ENCODE assay signal across 36 cellular contexts in genomic region chr15:85782112-85782511, GRCh38. TPM values are rescaled to one million over a fixed set of nuclear protein-coding genes. Genes with fewer than 3 reads are reported as not detected.
DNase-seq lines count a peak whose midpoint lies in the region; ATAC-seq, FAIRE-seq and TF ChIP-seq lines count a peak whose summit lies in the region.
"Had no signal": no experiment of that assay in that cellular context is flagged by ENCODE, and none has a peak within 500 bp of the region (broad histone marks: within the 10 kb centered on the region; RNA-seq: fewer than 3 reads in every experiment).

No MANE protein-coding gene starts in this region.

- no peak for TF ChIP-seq EP300 in H1 (IDR thresholded peaks at IDR 0.05; ENCODE audit: borderline replicate concordance in 1 of 2, low read depth in 2 of 2, low read length in 2 of 2)

- H2BK120ac ChIP-seq in H1 (replicated peaks; ENCODE audit: low read depth, low read length) = no peak overlapping the region
- no peak overlapping the region for H2BK120ac ChIP-seq in trophoblast cell (ENCODE audit: insufficient read depth, low read length, poor library complexity)

- no peak for DNase-seq in activated naive CD4-positive, alpha-beta T cell treated with anti-CD3 and anti-CD28 coated beads, Interleukin-2, amount 10 ng/mL, durations not matched to agents 7 days and 5 days
- no peak for DNase-seq in activated naive CD4-positive, alpha-beta T cell treated with Interleukin-2 at 50 U/mL for 16 hours
- DNase-seq in GM13977 (ENCODE audit: low spot score) = peak; percentile 19
- no peak for DNase-seq in H1 (ENCODE audit: low read depth in 1 of 2, low spot score in 2 of 2)
- DNase-seq in trophoblast cell = no peak
- no peak for DNase-seq in HAP-1 (ENCODE audit: low spot score in 2 of 2)
- DNase-seq in HK-2 (ENCODE audit: unreplicated experiment) = no peak
- DNase-seq: activated CD4-positive, alpha-beta T cell treated with anti-CD3 and anti-CD28 coated beads, Interleukin-2, amount 50 U/mL, for 48 hours; activated CD8-positive, alpha-beta memory T cell treated with anti-CD3 and anti-CD28 coated beads, Interleukin-2, amount 50 U/mL, for 48 hours; activated naive CD8-positive, alpha-beta T cell treated with anti-CD3 and anti-CD28 coated beads, Interleukin-2, amount 10 ng/mL, durations not matched to agents 7 days and 5 days; AML-193; caudate nucleus; CD4-positive, alpha-beta memory T cell; cortex of kidney; DMS 273 treated with DMSO at 0.1 percent for 48 hours; effector memory CD8-positive, alpha-beta T cell; EL; HFFc6; hypothalamus; mammary epithelial cell; mucosa of descending colon; natural killer cell; NCI-H1092; NCI-H446 treated with DMSO at 0.1 percent for 48 hours; NCI-H774; ovary; stimulated activated naive CD8-positive, alpha-beta T cell treated with anti-CD3 and anti-CD28 coated beads, Interleukin-15, amount 100 ng/mL, for 72 hours; uterus; WERI-Rb-1 had no signal

- no peak overlapping the region for H3K9ac ChIP-seq in H1 (replicated peaks in 1 of 4; ENCODE audit: extremely low read depth in 1 of 4, low read depth in 3 of 4, low read length in 3 of 4)
- H3K9ac ChIP-seq in trophoblast cell (ENCODE audit: low read length) = no peak overlapping the region

- H3K18ac ChIP-seq in H1 (ENCODE audit: extremely low read depth, low read length) (no peak overlapping the region), trophoblast cell (ENCODE audit: low read length) (peak overlapping the region; percentile 45)

- H3K79me1 ChIP-seq in H1 (ENCODE audit: low read depth, low read length) = peaks cover 38% of the 10 kb centered on the region
- H3K79me1 ChIP-seq in trophoblast cell (ENCODE audit: low read length) = peaks cover 6% of the 10 kb centered on the region

- H3K4me3 Mint-ChIP-seq in activated naive CD4-positive, alpha-beta T cell treated with anti-CD3 and anti-CD28 coated beads, Interleukin-2, amount 10 ng/mL, durations not matched to agents 7 days and 5 days = no peak overlapping the region
- H3K4me3 Mint-ChIP-seq: activated naive CD8-positive, alpha-beta T cell treated with anti-CD3 and anti-CD28 coated beads, Interleukin-2, amount 10 ng/mL, durations not matched to agents 7 days and 5 days; CD4-positive, alpha-beta memory T cell; effector memory CD8-positive, alpha-beta T cell; HFFc6; natural killer cell; stimulated activated naive CD8-positive, alpha-beta T cell treated with anti-CD3 and anti-CD28 coated beads, Interleukin-15, amount 100 ng/mL, for 72 hours had no signal

- H3K4me3 ChIP-seq in H1 (ENCODE audit: extremely low read depth in 1 of 4, insufficient read depth in 2 of 4, low read depth in 3 of 4, low read length in 4 of 4) (no peak overlapping the region), trophoblast cell (ENCODE audit: low read depth, low read length) (no peak overlapping the region), HAP-1 (no peak overlapping the region)
- H3K4me3 ChIP-seq: ascending aorta, K562, mucosa of descending colon, ovary, smooth muscle cell, thoracic aorta, uterus had no signal

- no peak for TF ChIP-seq RAD21 in H1 (IDR thresholded peaks at IDR 0.05 in 1 of 2, conservative IDR thresholded peaks at IDR 0.05 in 1 of 2; ENCODE audit: low read depth in 2 of 2, low read length in 2 of 2)

- H4K12ac ChIP-seq in trophoblast cell (ENCODE audit: low read depth, low read length) = no peak overlapping the region

- H4K8ac ChIP-seq in H1 (ENCODE audit: extremely low read depth, insufficient read depth, low read length) (no peak overlapping the region; the same call in 1 of the 2 replicates), trophoblast cell (ENCODE audit: low read depth, low read length) (no peak overlapping the region)

- H3K27me3 ChIP-seq in H1 (replicated peaks in 1 of 4; ENCODE audit: control insufficient read depth in 3 of 4, extremely low read depth in 1 of 4, insufficient read depth in 3 of 4, low read length in 3 of 4) (no peaks in the 10 kb centered on the region), trophoblast cell (ENCODE audit: insufficient read depth, low read length) (no peaks in the 10 kb centered on the region), HAP-1 (ENCODE audit: low read depth) (no peaks in the 10 kb centered on the region)
- H3K27me3 ChIP-seq: ascending aorta, ovary, uterus had no signal

- H3K27ac Mint-ChIP-seq in activated naive CD4-positive, alpha-beta T cell treated with anti-CD3 and anti-CD28 coated beads, Interleukin-2, amount 10 ng/mL, durations not matched to agents 7 days and 5 days = peak overlapping the region; percentile 38
- H3K27ac Mint-ChIP-seq: activated naive CD8-positive, alpha-beta T cell treated with anti-CD3 and anti-CD28 coated beads, Interleukin-2, amount 10 ng/mL, durations not matched to agents 7 days and 5 days; effector memory CD8-positive, alpha-beta T cell; HFFc6; natural killer cell; stimulated activated naive CD8-positive, alpha-beta T cell treated with anti-CD3 and anti-CD28 coated beads, Interleukin-15, amount 100 ng/mL, for 72 hours had no signal

- CTCF ChIA-PET in activated naive CD4-positive, alpha-beta T cell treated with anti-CD3 and anti-CD28 coated beads, Interleukin-2, amount 10 ng/mL, durations not matched to agents 7 days and 5 days (lab: Charles Lee) = interaction anchor here (1.3 kb wide), 1 partner anchor 11 kb away, joined by 3 read pairs; no protein-coding TSS in a partner anchor
- CTCF ChIA-PET in H1 (lab: Charles Lee; ENCODE audit: partially characterized antibody) = interaction anchor here (0.6 to 1.4 kb wide), 2 partner anchors 49 to 466 kb away, joined by 3 to 6 read pairs; no protein-coding TSS in a partner anchor

- no peak overlapping the region for H2BK12ac ChIP-seq in H1 (ENCODE audit: low read depth, low read length)
- H2BK12ac ChIP-seq in trophoblast cell (ENCODE audit: low read length) = no peak overlapping the region

- ATAC-seq in HG03460 (IDR thresholded peaks at IDR 0.05; ENCODE audit: unreplicated experiment) = no peak
- ATAC-seq: effector memory CD8-positive, alpha-beta T cell; K562; mucosa of descending colon; natural killer cell; stimulated activated naive CD8-positive, alpha-beta T cell treated with anti-CD3 and anti-CD28 coated beads, Interleukin-15, amount 100 ng/mL, for 72 hours had no signal

- H3K79me2 ChIP-seq in H1 (ENCODE audit: control insufficient read depth in 1 of 2, insufficient read depth in 2 of 2, low read length in 2 of 2) (peaks cover 0 to 94% of the 10 kb centered on the region in 2 experiments; a peak in 3 of 4 replicates), trophoblast cell (ENCODE audit: control insufficient read depth, insufficient read depth, low read length, poor library complexity) (peaks cover 4% of the 10 kb centered on the region)

- no peak overlapping the region for H3K56ac ChIP-seq in H1 (replicated peaks; ENCODE audit: insufficient read length, low read depth, low read length)

- H3K4ac ChIP-seq in H1 (replicated peaks; ENCODE audit: insufficient read length, low read depth, low read length) (no peak overlapping the region), trophoblast cell (ENCODE audit: low read depth, low read length) (no peak overlapping the region)

- FAIRE-seq in H1 (lab: Jason Lieb, UNC) = no peak
- FAIRE-seq: GM12891, K562, RCC 7860 had no signal

- WGBS in H1 (ENCODE audit: extremely low coverage in 1 of 2, insufficient coverage in 1 of 2, insufficient read length in 1 of 2, insufficient replicate concordance in 2 of 2, low coverage in 1 of 2, low lambda C conversion rate in 2 of 2, missing lambda C conversion rate in 1 of 2), 2 experiments = 93% methylated on average over 6 of the region's 7 CpGs; no CpG with 5 or more reads in 1 of the 2 experiments
- no CpG with 5 or more reads among the region's 7 CpGs for WGBS in trophoblast cell (ENCODE audit: extremely low coverage, insufficient coverage, insufficient read length)

- H3K4me1 ChIP-seq in H1 (replicated peaks in 1 of 4; ENCODE audit: control insufficient read depth in 3 of 4, insufficient read depth in 4 of 4, low read length in 3 of 4) (peaks cover 0 to 12% (median 8%) of the 10 kb centered on the region in 4 experiments; a peak in 6 of 7 replicates), trophoblast cell (ENCODE audit: control insufficient read depth in 1 of 2, insufficient read depth in 2 of 2, low read length in 2 of 2) (peaks cover 12 to 13% of the 10 kb centered on the region in 2 experiments), HAP-1 (peaks cover 8% of the 10 kb centered on the region)

- H3K9me3 Mint-ChIP-seq in activated naive CD4-positive, alpha-beta T cell treated with anti-CD3 and anti-CD28 coated beads, Interleukin-2, amount 10 ng/mL, durations not matched to agents 7 days and 5 days = no peaks in the 10 kb centered on the region
- H3K9me3 Mint-ChIP-seq: activated naive CD8-positive, alpha-beta T cell treated with anti-CD3 and anti-CD28 coated beads, Interleukin-2, amount 10 ng/mL, durations not matched to agents 7 days and 5 days; CD4-positive, alpha-beta memory T cell; effector memory CD8-positive, alpha-beta T cell; HFFc6; natural killer cell; stimulated activated naive CD8-positive, alpha-beta T cell treated with anti-CD3 and anti-CD28 coated beads, Interleukin-15, amount 100 ng/mL, for 72 hours had no signal

- POLR2A ChIA-PET in H1 (lab: Charles Lee; ENCODE audit: partially characterized antibody) = interaction anchor here (0.8 to 1.0 kb wide), 2 partner anchors 10 to 12 kb away, joined by 3 to 5 read pairs; no protein-coding TSS in a partner anchor

- peaks cover 24 to 29% of the 10 kb centered on the region in 2 experiments for H4K20me1 ChIP-seq in H1 (replicated peaks in 1 of 2; ENCODE audit: control insufficient read depth in 1 of 2, insufficient read depth in 2 of 2, low read length in 2 of 2)

- H2BK20ac ChIP-seq in H1 (ENCODE audit: low read length) = no peak overlapping the region

- H2AK5ac ChIP-seq in H1 (ENCODE audit: low read depth, low read length) (no peak overlapping the region), trophoblast cell (ENCODE audit: low read length) (no peak overlapping the region)

- H3K14ac ChIP-seq in H1 (ENCODE audit: insufficient read length) (no peak overlapping the region), trophoblast cell (ENCODE audit: low read length) (no peak overlapping the region)

- H4K91ac ChIP-seq in H1 (replicated peaks; ENCODE audit: insufficient read length, low read length) (no peak overlapping the region), trophoblast cell (ENCODE audit: low read depth, low read length) (no peak overlapping the region)

- H3K27ac ChIP-seq in H1 (ENCODE audit: low read depth, low read length) (no peak overlapping the region), trophoblast cell (ENCODE audit: low read depth, low read length) (no peak overlapping the region)
- H3K27ac ChIP-seq: ascending aorta, ovary, thoracic aorta, uterus, WERI-Rb-1 had no signal

- H3K9me3 ChIP-seq in H1 (ENCODE audit: insufficient read depth in 2 of 2, low read depth in 1 of 2, low read length in 1 of 2) (no peaks in the 10 kb centered on the region), trophoblast cell (ENCODE audit: insufficient read depth, low read depth, low read length) (peaks cover 2% of the 10 kb centered on the region), HAP-1 (no peaks in the 10 kb centered on the region)
- H3K9me3 ChIP-seq: ascending aorta, mucosa of descending colon, ovary, thoracic aorta, uterus had no signal

- peaks cover 2% of the 10 kb centered on the region for H3K36me3 Mint-ChIP-seq in activated naive CD4-positive, alpha-beta T cell treated with anti-CD3 and anti-CD28 coated beads, Interleukin-2, amount 10 ng/mL, durations not matched to agents 7 days and 5 days
- H3K36me3 Mint-ChIP-seq: activated naive CD8-positive, alpha-beta T cell treated with anti-CD3 and anti-CD28 coated beads, Interleukin-2, amount 10 ng/mL, durations not matched to agents 7 days and 5 days; natural killer cell had no signal

- H2BK5ac ChIP-seq in H1 (ENCODE audit: low read depth, low read length) (no peak overlapping the region), trophoblast cell (ENCODE audit: low read depth, low read length, poor library complexity) (no peak overlapping the region)

- H2AFZ ChIP-seq in H1 (ENCODE audit: low read length) (no peak overlapping the region), trophoblast cell (ENCODE audit: insufficient read depth, low read length, poor library complexity) (no peak overlapping the region)

- in situ Hi-C loops in GM13977 (cut with MboI; ENCODE audit: low pct_unique_long_range_greater_than_20kb, low sequenced_read_pairs, unreplicated experiment) = no loop called here
- in situ Hi-C loops in HAP-1 (cut with MboI; ENCODE audit: low sequenced_read_pairs) = no loop called here

- no peaks in the 10 kb centered on the region for H3K23me2 ChIP-seq in H1 (ENCODE audit: low read depth, low read length)

- H3K36me3 ChIP-seq in H1 (ENCODE audit: control insufficient read depth in 2 of 4, insufficient read depth in 4 of 4, low read length in 3 of 4) = no peaks in the 10 kb centered on the region
- H3K36me3 ChIP-seq in trophoblast cell (ENCODE audit: control insufficient read depth in 1 of 2, insufficient read depth in 2 of 2, low read length in 2 of 2) = peaks cover 0 to 2% of the 10 kb centered on the region in 2 experiments
- no peaks in the 10 kb centered on the region for H3K36me3 ChIP-seq in HAP-1 (replicated peaks)
- H3K36me3 ChIP-seq: ascending aorta, ovary, thoracic aorta, uterus, WERI-Rb-1 had no signal

- H3K4me1 Mint-ChIP-seq in activated naive CD4-positive, alpha-beta T cell treated with anti-CD3 and anti-CD28 coated beads, Interleukin-2, amount 10 ng/mL, durations not matched to agents 7 days and 5 days = peaks cover 45% of the 10 kb centered on the region

- H3K23ac ChIP-seq in H1 (ENCODE audit: insufficient read length) (no peak overlapping the region), trophoblast cell (ENCODE audit: low read length) (no peak overlapping the region)

- TF ChIP-seq POLR2A in H1 (IDR thresholded peaks at IDR 0.05; ENCODE audit: control extremely low read depth in 1 of 2, low read depth in 2 of 2, low read length in 2 of 2) = no peak

- H3K4me2 ChIP-seq in H1 (ENCODE audit: insufficient read depth in 1 of 2, low read depth in 2 of 2, low read length in 2 of 2) = no peak overlapping the region
- no peak overlapping the region for H3K4me2 ChIP-seq in trophoblast cell (ENCODE audit: low read length)
- H3K4me2 ChIP-seq: smooth muscle cell had no signal

- H4K5ac ChIP-seq in H1 (ENCODE audit: insufficient read length, low read depth, low read length) = no peak overlapping the region

- no peak for TF ChIP-seq CTCF in GM13977 (IDR thresholded peaks at IDR 0.05; ENCODE audit: extremely low read depth, insufficient read depth, missing control alignments)
- TF ChIP-seq CTCF in H1 (IDR thresholded peaks at IDR 0.05; ENCODE audit: control extremely low read depth in 1 of 3, insufficient read depth in 1 of 3, low read depth in 1 of 3, low read length in 3 of 3) = no peak

- H3K27me3 Mint-ChIP-seq in activated naive CD4-positive, alpha-beta T cell treated with anti-CD3 and anti-CD28 coated beads, Interleukin-2, amount 10 ng/mL, durations not matched to agents 7 days and 5 days = no peaks in the 10 kb centered on the region
- H3K27me3 Mint-ChIP-seq: activated naive CD8-positive, alpha-beta T cell treated with anti-CD3 and anti-CD28 coated beads, Interleukin-2, amount 10 ng/mL, durations not matched to agents 7 days and 5 days; CD4-positive, alpha-beta memory T cell; effector memory CD8-positive, alpha-beta T cell; stimulated activated naive CD8-positive, alpha-beta T cell treated with anti-CD3 and anti-CD28 coated beads, Interleukin-15, amount 100 ng/mL, for 72 hours had no signal

- no peak overlapping the region for H2BK15ac ChIP-seq in H1 (ENCODE audit: low read length)

RNA-seq across cellular contexts. Expression of gene KLHL25, which starts 12.6 kb away (rescaled TPM):
- total RNA-seq in H1 (2021; fragmentation: NEBNext Ultra II Directional; extraction: Animal tissue kit (Norgen Biotek cat#: 25700)) = 16.5 and 17.1 TPM in 2 replicates
- 22.0 and 28.6 TPM in 2 replicates for polyA plus RNA-seq in H1 (2011; rRNA removed)
- 19.5 TPM for polyA plus RNA-seq in H1 (2011; cell fraction: cytosol; rRNA removed)
- 35.3 TPM for polyA plus RNA-seq in H1 (2011; cell fraction: nucleus; rRNA removed)
- 10.2 to 16.3 TPM (median 14.4 TPM) in 4 replicates for polyA plus RNA-seq in H1 (2012, experiment 1 of 2)
- 13.3 TPM for polyA plus RNA-seq in H1 (2012, experiment 2 of 2)
- polyA plus RNA-seq in H1 (2013, experiment 1 of 2) = 7.5 TPM
- 6.3 TPM for polyA plus RNA-seq in H1 (2013, experiment 2 of 2)
- 17.1 and 19.3 TPM in 2 replicates for polyA minus RNA-seq in H1 (2011; rRNA and poly(A)+ RNA removed)
- 14.2 TPM for polyA minus RNA-seq in H1 (2011; cell fraction: cytosol; rRNA and poly(A)+ RNA removed)
- polyA minus RNA-seq in H1 (2011; cell fraction: nucleus; rRNA and poly(A)+ RNA removed) = 28.4 TPM
- 3.9 and 4.1 TPM in 2 replicates for polyA plus RNA-seq in trophoblast cell (2013)
